ENCODE assay signal across 26 cellular contexts in the genomic region with DNA sequence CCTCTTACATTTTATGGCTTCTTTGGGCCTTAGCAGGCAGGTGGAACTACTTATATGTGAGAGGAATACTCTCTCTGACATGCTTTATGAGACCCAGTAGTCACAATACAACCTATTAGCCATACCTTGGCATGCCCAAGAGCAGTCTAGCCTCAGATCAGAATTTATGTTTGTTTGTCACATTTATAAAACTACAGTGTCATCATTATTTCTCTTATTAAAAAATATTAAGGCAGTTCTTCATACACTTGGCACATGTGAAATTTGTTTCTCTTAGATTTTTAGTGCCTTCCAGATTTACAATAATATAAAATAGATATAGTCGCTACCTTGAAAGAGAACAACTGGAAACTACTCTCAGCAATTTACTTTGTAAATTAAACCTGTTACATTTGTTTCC.
"Had no signal": no experiment of that assay in that cellular context is flagged by ENCODE, and none has a peak within 500 bp of the region (broad histone marks: within the 10 kb centered on the region; RNA-seq: fewer than 3 reads in every experiment).

No MANE protein-coding gene starts in this region.

- H3K36me3 ChIP-seq: colonic mucosa, esophagus squamous epithelium, gastrocnemius medialis, heart right ventricle, left lung, lower lobe of right lung had no signal

- H3K9me3 ChIP-seq: colonic mucosa, gastrocnemius medialis, left lung, lower lobe of right lung, mucosa of descending colon had no signal

- DNase-seq: colonic mucosa; cortex of kidney; effector CD8-positive, alpha-beta T cell; effector memory CD8-positive, alpha-beta T cell; endodermal cell; erythroblast; esophagus squamous epithelium; foreskin fibroblast; foreskin melanocyte; gastrocnemius medialis; glutamatergic neuron; head of caudate nucleus; heart right ventricle; hippocampal formation; left cardiac atrium; left lung; left ventricle myocardium superior; lower lobe of right lung; mesenchymal stem cell; mucosa of descending colon; naive B cell had no signal

- H3K27me3 ChIP-seq: colonic mucosa, esophagus squamous epithelium, gastrocnemius medialis, heart right ventricle, left lung had no signal

- H3K4me1 ChIP-seq: colonic mucosa, esophagus squamous epithelium, gastrocnemius medialis, heart right ventricle, left lung, lower lobe of right lung had no signal

- H3K27ac ChIP-seq: colonic mucosa, epithelial cell of prostate, esophagus squamous epithelium, gastrocnemius medialis, heart right ventricle, left lung, lower lobe of right lung had no signal

- FAIRE-seq: endometrium, islet of Langerhans, keratinocyte had no signal

- ATAC-seq: effector memory CD8-positive, alpha-beta T cell; esophagus mucosa; gastrocnemius medialis; heart right ventricle; left cardiac atrium; left lung; left ventricle myocardium superior; lower lobe of right lung; mucosa of descending colon had no signal

- H3K4me3 ChIP-seq: colonic mucosa, esophagus squamous epithelium, gastrocnemius medialis, heart right ventricle, left lung, lower lobe of right lung, mucosa of descending colon had no signal
